In genomic region chr2:238441262-238442114, GRCh38 we compare ENCODE assay signal across 18 cellular contexts. TPM values are rescaled to one million over a fixed set of nuclear protein-coding genes. Genes with fewer than 3 reads are reported as not detected.
DNase-seq lines count a peak whose midpoint lies in the region; ATAC-seq, FAIRE-seq and TF ChIP-seq lines count a peak whose summit lies in the region.
"Had no signal": no experiment of that assay in that cellular context is flagged by ENCODE, and none has a peak within 500 bp of the region (broad histone marks: within the 10 kb centered on the region; RNA-seq: fewer than 3 reads in every experiment).

No MANE protein-coding gene starts in this region.

- H3K27me3 ChIP-seq in CD8-positive, alpha-beta memory T cell (ENCODE audit: insufficient read depth, low read length, poor library complexity, severe bottlenecking) = no peaks in the 10 kb centered on the region
- H3K27me3 ChIP-seq: heart left ventricle, sigmoid colon had no signal

- H3K4me3 Mint-ChIP-seq in CD8-positive, alpha-beta memory T cell = peak overlapping the region in 2 of 7 donors; percentile 9 to 25
- no peak overlapping the region for H3K4me3 Mint-ChIP-seq in mesothelial cell of epicardium
- H3K4me3 Mint-ChIP-seq: activated CD4-positive, alpha-beta T cell treated with anti-CD3 and anti-CD28 coated beads, Interleukin-2, amount 10 ng/mL, durations not matched to agents 7 days and 5 days; activated T-helper 1 cell treated with anti-CD3 and anti-CD28 coated beads, Interleukin-12 subunit alpha, Interleukin-12 subunit beta, Interleukin-2, Interleukin-4 antibody, amounts not matched to agents 30 ng/mL and 10 ng/mL and 1 ng/mL, durations not matched to agents 14 hours and 24 hours and 36 hours; CD14-positive monocyte; IgD-negative memory B cell had no signal

- H3K9me2 ChIP-seq in OCI-LY7 (ENCODE audit: insufficient read depth, low read length) = no peaks in the 10 kb centered on the region

- peak overlapping the region in 5 of 8 donors; percentile 2 to 58 (median 39) for H3K27ac Mint-ChIP-seq in CD8-positive, alpha-beta memory T cell
- H3K27ac Mint-ChIP-seq in mesothelial cell of epicardium = peak overlapping the region; percentile 5
- H3K27ac Mint-ChIP-seq: activated CD4-positive, alpha-beta T cell treated with anti-CD3 and anti-CD28 coated beads, Interleukin-2, amount 10 ng/mL, durations not matched to agents 7 days and 5 days; activated T-helper 1 cell treated with anti-CD3 and anti-CD28 coated beads, Interleukin-12 subunit alpha, Interleukin-12 subunit beta, Interleukin-2, Interleukin-4 antibody, amounts not matched to agents 30 ng/mL and 10 ng/mL and 1 ng/mL, durations not matched to agents 14 hours and 24 hours and 36 hours; IgD-negative memory B cell had no signal

- H3K36me3 ChIP-seq in CD8-positive, alpha-beta memory T cell (ENCODE audit: insufficient read depth, low read length) = peaks cover 30% of the 10 kb centered on the region
- peaks cover 85% of the 10 kb centered on the region for H3K36me3 ChIP-seq in OCI-LY7 (ENCODE audit: insufficient read depth, low read length)

- H3K27me3 Mint-ChIP-seq in CD8-positive, alpha-beta memory T cell = no peaks in the 10 kb centered on the region
- H3K27me3 Mint-ChIP-seq in mesothelial cell of epicardium (ENCODE audit: low read depth) = no peaks in the 10 kb centered on the region
- H3K27me3 Mint-ChIP-seq: activated CD4-positive, alpha-beta T cell treated with anti-CD3 and anti-CD28 coated beads, Interleukin-2, amount 10 ng/mL, durations not matched to agents 7 days and 5 days; IgD-negative memory B cell; naive B cell had no signal

- no peaks in the 10 kb centered on the region for H3K9me3 Mint-ChIP-seq in CD8-positive, alpha-beta memory T cell
- no peaks in the 10 kb centered on the region for H3K9me3 Mint-ChIP-seq in mesothelial cell of epicardium
- H3K9me3 Mint-ChIP-seq: activated CD4-positive, alpha-beta T cell treated with anti-CD3 and anti-CD28 coated beads, Interleukin-2, amount 10 ng/mL, durations not matched to agents 7 days and 5 days; activated T-helper 1 cell treated with anti-CD3 and anti-CD28 coated beads, Interleukin-12 subunit alpha, Interleukin-12 subunit beta, Interleukin-2, Interleukin-4 antibody, amounts not matched to agents 30 ng/mL and 10 ng/mL and 1 ng/mL, durations not matched to agents 14 hours and 24 hours and 36 hours; CD14-positive monocyte; IgD-negative memory B cell; naive B cell had no signal

- no peak overlapping the region for H3K4me3 ChIP-seq in CD8-positive, alpha-beta memory T cell (ENCODE audit: low read length)
- no peak overlapping the region for H3K4me3 ChIP-seq in choroid plexus epithelial cell (ENCODE audit: low read depth, low read length)
- H3K4me3 ChIP-seq in OCI-LY7 (ENCODE audit: low read depth, low read length, poor library complexity, severe bottlenecking) = no peak overlapping the region
- H3K4me3 ChIP-seq: heart left ventricle, sigmoid colon had no signal

- BruUV-seq in OCI-LY7 (replicated peaks; lab: Mats Ljungman, UMichigan) = no TSS peak

- H3K4me2 ChIP-seq in OCI-LY7 (ENCODE audit: low read length) = no peak overlapping the region

- CTCF ChIA-PET in CD8-positive, alpha-beta memory T cell (lab: Charles Lee) = no interaction called here
- CTCF ChIA-PET in OCI-LY7 (lab: Charles Lee; ENCODE audit: unreplicated experiment) = no interaction called here

- peaks cover 52 to 73% (median 67%) of the 10 kb centered on the region in 3 donors for H3K4me1 Mint-ChIP-seq in CD8-positive, alpha-beta memory T cell
- H3K4me1 Mint-ChIP-seq in mesothelial cell of epicardium = peaks cover 13% of the 10 kb centered on the region

- TF ChIP-seq CTCF in choroid plexus epithelial cell (conservative IDR thresholded peaks at IDR 0.05; ENCODE audit: low read depth, low read length) (peak; percentile 35), mesothelial cell of epicardium (IDR thresholded peaks at IDR 0.05; ENCODE audit: unreplicated experiment) (no peak), omental fat pad (IDR thresholded peaks at IDR 0.05) (no peak), OCI-LY7 (conservative IDR thresholded peaks at IDR 0.05; ENCODE audit: low read length) (no peak)

- H2AFZ ChIP-seq in OCI-LY7 (ENCODE audit: low read length) = no peak overlapping the region

- H3K27ac ChIP-seq in CD8-positive, alpha-beta memory T cell (ENCODE audit: low read depth, low read length) = no peak overlapping the region
- H3K27ac ChIP-seq in OCI-LY7 (ENCODE audit: low read depth, low read length, poor library complexity, severe bottlenecking) = no peak overlapping the region
- H3K27ac ChIP-seq: sigmoid colon had no signal

- DNase-seq in CD8-positive, alpha-beta memory T cell = no peak
- peak; percentile 13 for DNase-seq in NCI-H146 (lab: John Stamatoyannopoulos, UW)
- DNase-seq in choroid plexus epithelial cell (ENCODE audit: low read depth) = peak; percentile 67
- DNase-seq in mesothelial cell of epicardium (ENCODE audit: low spot score in 2 of 2, unreplicated experiment in 2 of 2) = no peak
- DNase-seq in RCC 7860 (ENCODE audit: low spot score) = no peak
- no peak for DNase-seq in omental fat pad (ENCODE audit: low spot score)
- no peak for DNase-seq in OCI-LY7 (ENCODE audit: low spot score)
- no peak for DNase-seq in stimulated activated CD4-positive, alpha-beta T cell treated with anti-CD3 and anti-CD28 coated beads, Interleukin-2, amount 100 ng/mL, for 24 hours
- DNase-seq: activated CD4-positive, alpha-beta T cell treated with anti-CD3 and anti-CD28 coated beads, Interleukin-2, amount 10 ng/mL, durations not matched to agents 7 days and 5 days; heart left ventricle; naive B cell; NCI-H1694; NCI-H526 treated with DMSO at 0.1 percent for 48 hours; sigmoid colon; stimulated activated naive CD4-positive, alpha-beta T cell had no signal

- H3K79me2 ChIP-seq in OCI-LY7 (ENCODE audit: insufficient read depth, low read depth, low read length) = peaks cover 25% of the 10 kb centered on the region; the same call in 1 of the 2 replicates

- no peak for ATAC-seq in omental fat pad (ENCODE audit: low FRiP score)
- ATAC-seq: heart left ventricle had no signal

- H3K4me1 ChIP-seq in CD8-positive, alpha-beta memory T cell (ENCODE audit: insufficient read depth, low read length) = peaks cover 11% of the 10 kb centered on the region
- H3K4me1 ChIP-seq in OCI-LY7 (ENCODE audit: insufficient read depth, low read length, poor library complexity, severe bottlenecking) = no peaks in the 10 kb centered on the region

- H3K36me3 Mint-ChIP-seq in CD8-positive, alpha-beta memory T cell = peaks cover 1 to 82% (median 23%) of the 10 kb centered on the region in 3 donors
- H3K36me3 Mint-ChIP-seq in mesothelial cell of epicardium = peaks cover 32% of the 10 kb centered on the region
- H3K36me3 Mint-ChIP-seq: IgD-negative memory B cell had no signal

- intact Hi-C loops in OCI-LY7 (cut with micrococcal nuclease; ENCODE audit: unreplicated experiment) = no loop called here

- POLR2A ChIA-PET in CD8-positive, alpha-beta memory T cell (lab: Charles Lee) = no interaction called here
- POLR2A ChIA-PET in OCI-LY7 (lab: Charles Lee) = interaction anchor here (0.6 to 1.6 kb wide), 2 partner anchors 13 to 129 kb away, joined by 3 read pairs; no protein-coding TSS in a partner anchor

- FAIRE-seq in RCC 7860 (lab: Jason Lieb, UNC) = no peak

- no peaks in the 10 kb centered on the region for H4K20me1 ChIP-seq in OCI-LY7 (ENCODE audit: insufficient read depth, low read length)

- no peaks in the 10 kb centered on the region for H3K9me3 ChIP-seq in CD8-positive, alpha-beta memory T cell (ENCODE audit: low read length)
- H3K9me3 ChIP-seq in OCI-LY7 (ENCODE audit: low read length) = no peaks in the 10 kb centered on the region
- H3K9me3 ChIP-seq: heart left ventricle, sigmoid colon had no signal

RNA-seq across cellular contexts. Expression of gene ASB1, which starts 14.8 kb away (rescaled TPM):
- 10 to 100 TPM; 41.8 to 41.9 TPM for total RNA-seq in CD8-positive, alpha-beta memory T cell
- polyA plus RNA-seq in CD8-positive, alpha-beta memory T cell = 25.9 TPM
- total RNA-seq in mesothelial cell of epicardium = 33.2 to 39.2 TPM (median 38.9 TPM) in 3 replicates
- 10 to 100 TPM; 12.9 to 23.4 (median 14.4) TPM for total RNA-seq in omental fat pad
- total RNA-seq in OCI-LY7 (2014; rRNA removed; shearing (Covaris generic)) = 18.0 and 19.4 TPM in 2 replicates
- 37.7 and 49.6 TPM in 2 replicates for total RNA-seq in OCI-LY7 (2022)

Comparison
In these comparisons a context has a peak if more than half of its experiments do, and no peak if none do; other contexts are left out.
1. DNase-seq: peak in NCI-H146 (single experiment) and choroid plexus epithelial cell (single experiment); none in CD8-positive, alpha-beta memory T cell (0 of 5), mesothelial cell of epicardium (0 of 2), RCC 7860 (single experiment), omental fat pad (single experiment), OCI-LY7 (single experiment) and stimulated activated CD4-positive, alpha-beta T cell treated with anti-CD3 and anti-CD28 coated beads, Interleukin-2, amount 100 ng/mL, for 24 hours (0 of 2).